In genomic region chr6:57222684-57223077, GRCh38 we compare ENCODE assay signal across 7 cellular contexts. TPM values are rescaled to one million over a fixed set of nuclear protein-coding genes. Genes with fewer than 3 reads are reported as not detected.
A peak's percentile ranks its signal among the peaks of the same experiment; 100 is the strongest.
DNase-seq lines count a peak whose midpoint lies in the region; ATAC-seq and TF ChIP-seq lines count a peak whose summit lies in the region.

No MANE protein-coding gene starts in this region.

- CTCF ChIA-PET in activated B cell treated with CpG ODN at 0.5 μM for 24 hours (lab: Charles Lee), result interaction anchor here (0.8 kb wide), 1 partner anchor 318 kb away, joined by 3 read pairs; no protein-coding TSS in a partner anchor

- ATAC-seq in activated B cell treated with CpG ODN at 0.5 μM for 24 hours (ENCODE audit: low read depth), result no peak
- no peak for ATAC-seq in stimulated activated naive B cell treated with anti-CD40 and anti-IgM and Interleukin-4, amounts not matched to agents 10 μg/mL and 1 μg/mL and 100 μg/mL, for 72 hours (replicated peaks)
- ATAC-seq in GM21529 (IDR thresholded peaks at IDR 0.05; ENCODE audit: unreplicated experiment), result no peak

- H3K9me3 Mint-ChIP-seq in activated B cell treated with CpG ODN at 0.5 μM for 24 hours, result no peaks in the 10 kb centered on the region
- no peaks in the 10 kb centered on the region for H3K9me3 Mint-ChIP-seq in stimulated activated naive B cell treated with anti-CD40 and anti-IgM and Interleukin-4, amounts not matched to agents 10 μg/mL and 1 μg/mL and 100 μg/mL, for 72 hours

- peaks cover 2% of the 10 kb centered on the region for H3K36me3 Mint-ChIP-seq in activated B cell treated with CpG ODN at 0.5 μM for 24 hours (ENCODE audit: low read depth)
- H3K36me3 Mint-ChIP-seq in stimulated activated naive B cell treated with anti-CD40 and anti-IgM and Interleukin-4, amounts not matched to agents 10 μg/mL and 1 μg/mL and 100 μg/mL, for 72 hours, result no peaks in the 10 kb centered on the region

- H3K27ac ChIP-seq in HL-60 (replicated peaks), result peak overlapping the region; percentile 53; the same call in 1 of the 2 replicates

- peak overlapping the region; percentile 99 for H3K4me3 Mint-ChIP-seq in activated B cell treated with CpG ODN at 0.5 μM for 24 hours
- peak overlapping the region; percentile 94 for H3K4me3 Mint-ChIP-seq in stimulated activated naive B cell treated with anti-CD40 and anti-IgM and Interleukin-4, amounts not matched to agents 10 μg/mL and 1 μg/mL and 100 μg/mL, for 72 hours

- H3K27ac Mint-ChIP-seq in activated B cell treated with CpG ODN at 0.5 μM for 24 hours, result no peak overlapping the region
- H3K27ac Mint-ChIP-seq in stimulated activated naive B cell treated with anti-CD40 and anti-IgM and Interleukin-4, amounts not matched to agents 10 μg/mL and 1 μg/mL and 100 μg/mL, for 72 hours, result no peak overlapping the region

- intact Hi-C loops in activated B cell treated with CpG ODN at 0.5 μM for 24 hours (cut with micrococcal nuclease), result loop anchor here (1.0 to 5.0 kb wide), 8 partner anchors 50 to 739 kb away; partner anchors contain the start of genes BAG2, KIAA1586 and ZNF451

- DNase-seq in HL-60 (ENCODE audit: low read depth in 1 of 2, low spot score in 1 of 2) (no peak), activated B cell treated with CpG ODN at 0.5 μM for 24 hours (no peak), T1000 (lab: John Stamatoyannopoulos, UW) (no peak)
- DNase-seq in stimulated activated naive B cell treated with anti-CD40 and anti-IgM and Interleukin-4, amounts not matched to agents 10 μg/mL and 1 μg/mL and 100 μg/mL, for 72 hours, result no peak
- DNase-seq in stimulated activated CD4-positive, alpha-beta T cell treated with anti-CD3 and anti-CD28 coated beads, Interleukin-15, amount 100 ng/mL, for 24 hours, result no peak

- POLR2A ChIA-PET in activated B cell treated with CpG ODN at 0.5 μM for 24 hours (lab: Charles Lee), result interaction anchor here (2.1 kb wide), 1 partner anchor 50 kb away, joined by 12 read pairs; the partner anchor contains the start of gene BAG2

- no peaks in the 10 kb centered on the region for H3K27me3 ChIP-seq in HL-60 (ENCODE audit: insufficient read depth, poor library complexity, severe bottlenecking)

- H3K4me1 Mint-ChIP-seq in activated B cell treated with CpG ODN at 0.5 μM for 24 hours, result peaks cover 11% of the 10 kb centered on the region
- peaks cover 0 to 8% of the 10 kb centered on the region in 2 donors for H3K4me1 Mint-ChIP-seq in stimulated activated naive B cell treated with anti-CD40 and anti-IgM and Interleukin-4, amounts not matched to agents 10 μg/mL and 1 μg/mL and 100 μg/mL, for 72 hours

- no peak for TF ChIP-seq CTCF in HL-60 (IDR thresholded peaks at IDR 0.05; ENCODE audit: insufficient read depth, low read length)
- no peak for TF ChIP-seq CTCF in activated B cell treated with CpG ODN at 0.5 μM for 24 hours (IDR thresholded peaks at IDR 0.05)

- peaks cover 9% of the 10 kb centered on the region for H3K27me3 Mint-ChIP-seq in activated B cell treated with CpG ODN at 0.5 μM for 24 hours
- peaks cover 0 to 5% of the 10 kb centered on the region in 2 donors for H3K27me3 Mint-ChIP-seq in stimulated activated naive B cell treated with anti-CD40 and anti-IgM and Interleukin-4, amounts not matched to agents 10 μg/mL and 1 μg/mL and 100 μg/mL, for 72 hours

- H3K4me3 ChIP-seq in HL-60 (replicated peaks; ENCODE audit: insufficient read depth, low read length) (peak overlapping the region; percentile 99), iPS-11a (ENCODE audit: low read depth, low read length) (peak overlapping the region; percentile 87)

RNA-seq across cellular contexts. Expression of gene RAB23, which starts 0.6 kb away (rescaled TPM):
- 0.32 and 0.49 TPM in 2 replicates for total RNA-seq in activated B cell treated with CpG ODN at 0.5 μM for 24 hours

RNA-seq across cellular contexts. Expression of gene BAG2, which starts 50.6 kb away (rescaled TPM):
- total RNA-seq in activated B cell treated with CpG ODN at 0.5 μM for 24 hours, result 3.9 and 4.3 TPM in 2 replicates
